ENCODE assay signal across 8 cellular contexts in the genomic region with DNA sequence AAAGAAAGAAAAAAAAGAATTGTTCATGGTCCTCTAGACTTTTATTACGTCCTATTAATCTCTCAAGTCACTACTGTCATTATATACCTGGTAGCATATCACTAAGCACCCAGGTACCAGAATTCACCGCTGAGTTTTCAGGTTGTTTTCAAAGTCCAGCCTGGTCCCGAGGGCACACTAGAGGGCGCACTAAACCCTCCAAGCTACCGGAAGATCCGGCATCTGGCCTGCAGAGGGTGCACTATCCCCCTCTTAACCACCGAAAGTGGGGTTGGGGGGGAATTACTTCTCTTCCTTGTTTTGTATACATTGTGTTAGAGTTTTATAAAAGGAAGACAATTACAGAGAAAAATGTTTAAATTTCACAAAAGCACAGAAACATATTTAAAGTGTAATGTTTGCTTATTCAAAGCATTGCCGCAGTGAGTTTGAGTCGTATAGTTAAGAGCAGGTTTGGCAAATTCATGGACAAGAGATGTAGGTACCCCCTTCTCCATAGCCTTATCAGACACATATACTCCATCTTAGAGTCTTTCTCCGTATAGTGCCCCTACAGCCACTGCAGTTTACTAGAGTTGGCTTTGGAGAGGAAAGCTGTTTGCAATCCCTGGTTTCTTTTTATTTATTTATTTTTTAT. TPM values are rescaled to one million over a fixed set of nuclear protein-coding genes. Genes with fewer than 3 reads are reported as not detected.
A peak's percentile ranks its signal among the peaks of the same experiment; 100 is the strongest.
DNase-seq lines count a peak whose midpoint lies in the region; ATAC-seq and TF ChIP-seq lines count a peak whose summit lies in the region.

No MANE protein-coding gene starts in this region.

- H3K27me3 Mint-ChIP-seq in activated naive CD8-positive, alpha-beta T cell treated with anti-CD3 and anti-CD28 coated beads, Interleukin-2, amount 50 U/mL, for 24 hours: peaks cover 3% of the 10 kb centered on the region

- H3K9me3 Mint-ChIP-seq in activated naive CD8-positive, alpha-beta T cell treated with anti-CD3 and anti-CD28 coated beads, Interleukin-2, amount 50 U/mL, for 24 hours: no peaks in the 10 kb centered on the region

- H3K27me3 ChIP-seq in right atrium auricular region: no peaks in the 10 kb centered on the region
- H3K27me3 ChIP-seq in skeletal muscle satellite cell (ENCODE audit: control insufficient read depth, insufficient read depth, low read length): no peaks in the 10 kb centered on the region

- H3K9me3 ChIP-seq in right atrium auricular region (no peaks in the 10 kb centered on the region), skeletal muscle satellite cell (replicated peaks; ENCODE audit: low read length) (no peaks in the 10 kb centered on the region)

- H3K27ac ChIP-seq in right atrium auricular region: no peak overlapping the region

- H3K4me1 ChIP-seq in right atrium auricular region (no peaks in the 10 kb centered on the region), skeletal muscle satellite cell (ENCODE audit: control insufficient read depth, insufficient read depth, low read length) (peaks cover 7% of the 10 kb centered on the region)

- ATAC-seq in HG02623 (IDR thresholded peaks at IDR 0.05; ENCODE audit: unreplicated experiment): peak; percentile 81
- peak; percentile 89 for ATAC-seq in activated naive CD8-positive, alpha-beta T cell treated with anti-CD3 and anti-CD28 coated beads, Interleukin-2, amount 50 U/mL, for 24 hours

- H3K9ac ChIP-seq in skeletal muscle satellite cell (ENCODE audit: low read depth, low read length): no peak overlapping the region

- peak; percentile 63 to 72 for DNase-seq in SHP77 (lab: John Stamatoyannopoulos, UW)
- DNase-seq in SHP77 treated with DMSO at 0.1 percent for 48 hours (lab: John Stamatoyannopoulos, UW): no peak
- peak; percentile 87 for DNase-seq in NB4 (ENCODE audit: low read depth)
- peak; percentile 59 for DNase-seq in SW480 (ENCODE audit: low spot score)
- DNase-seq in activated naive CD8-positive, alpha-beta T cell treated with anti-CD3 and anti-CD28 coated beads, Interleukin-2, amount 50 U/mL, for 24 hours: peak; percentile 80
- DNase-seq in right atrium auricular region (ENCODE audit: low spot score): no peak

- H3K4me2 ChIP-seq in skeletal muscle satellite cell (ENCODE audit: low read length): peak overlapping the region; percentile 51

- no peak for TF ChIP-seq POLR2A in NB4 (IDR thresholded peaks at IDR 0.05; ENCODE audit: extremely low read depth, insufficient read length)

- H3K36me3 ChIP-seq in right atrium auricular region (no peaks in the 10 kb centered on the region), skeletal muscle satellite cell (ENCODE audit: insufficient read depth, low read length) (no peaks in the 10 kb centered on the region)

- H3K36me3 Mint-ChIP-seq in activated naive CD8-positive, alpha-beta T cell treated with anti-CD3 and anti-CD28 coated beads, Interleukin-2, amount 50 U/mL, for 24 hours (ENCODE audit: low read depth): no peaks in the 10 kb centered on the region

- H3K4me3 ChIP-seq in NB4 (ENCODE audit: low read depth, low read length) (no peak overlapping the region), right atrium auricular region (no peak overlapping the region), skeletal muscle satellite cell (ENCODE audit: low read length) (no peak overlapping the region)

- H3K27ac Mint-ChIP-seq in activated naive CD8-positive, alpha-beta T cell treated with anti-CD3 and anti-CD28 coated beads, Interleukin-2, amount 50 U/mL, for 24 hours: no peak overlapping the region

- TF ChIP-seq CTCF in NB4 (IDR thresholded peaks at IDR 0.05; ENCODE audit: low read depth, low read length): peak; percentile 100
- peak; percentile 93 to 94 for TF ChIP-seq CTCF in right atrium auricular region (IDR thresholded peaks at IDR 0.05)

- no peak overlapping the region for H3K4me3 Mint-ChIP-seq in activated naive CD8-positive, alpha-beta T cell treated with anti-CD3 and anti-CD28 coated beads, Interleukin-2, amount 50 U/mL, for 24 hours

- H3K4me1 Mint-ChIP-seq in activated naive CD8-positive, alpha-beta T cell treated with anti-CD3 and anti-CD28 coated beads, Interleukin-2, amount 50 U/mL, for 24 hours: peaks cover 7% of the 10 kb centered on the region

RNA-seq across cellular contexts. Expression of gene MOGAT1, which starts 19.2 kb away (rescaled TPM):
- not detected for total RNA-seq in right atrium auricular region
- total RNA-seq in skeletal muscle satellite cell (2012; rRNA removed): not detected in 2 replicates

RNA-seq across cellular contexts. Expression of gene FARSB, which starts 34.8 kb away (rescaled TPM):
- 10 to 100 TPM; 11.3 to 13.7 TPM for total RNA-seq in right atrium auricular region
- total RNA-seq in skeletal muscle satellite cell (2012; rRNA removed): 41.8 and 45.4 TPM in 2 replicates

Comparison
In these comparisons a context has a peak if more than half of its experiments do, and no peak if none do; other contexts are left out.
1. DNase-seq: peak in SHP77 (2 of 2), NB4 (single experiment), SW480 (single experiment) and activated naive CD8-positive, alpha-beta T cell treated with anti-CD3 and anti-CD28 coated beads, Interleukin-2, amount 50 U/mL, for 24 hours (single experiment); none in SHP77 treated with DMSO at 0.1 percent for 48 hours (single experiment) and right atrium auricular region (single experiment).